In the genomic region with DNA sequence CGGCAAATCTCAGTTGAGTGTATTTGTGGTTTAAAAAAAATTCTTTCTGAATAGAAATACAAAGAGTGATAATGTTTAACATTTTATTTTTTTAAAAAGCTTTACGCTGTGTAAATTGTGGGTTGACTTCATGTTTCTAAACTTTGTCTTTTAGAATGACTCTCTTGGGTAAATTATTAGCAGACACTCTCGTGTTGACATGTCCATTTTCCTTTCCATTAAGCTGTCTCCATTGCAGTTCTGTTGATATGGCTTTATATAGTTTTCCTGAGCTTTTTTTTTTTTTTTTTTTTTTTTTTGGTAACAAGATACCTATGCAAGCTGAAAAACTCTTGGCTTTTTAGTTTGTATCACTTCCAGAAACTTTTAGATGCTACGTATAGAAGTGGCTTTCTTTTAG, we compare ENCODE assay signal across 25 cellular contexts.
"Had no signal": no experiment of that assay in that cellular context is flagged by ENCODE, and none has a peak within 500 bp of the region (broad histone marks: within the 10 kb centered on the region; RNA-seq: fewer than 3 reads in every experiment).

No MANE protein-coding gene starts in this region.

- DNase-seq: cortex of kidney; effector memory CD8-positive, alpha-beta T cell; erythroblast; kidney; midbrain; naive thymus-derived CD8-positive, alpha-beta T cell; stimulated activated CD4-positive, alpha-beta T cell treated with anti-CD3 and anti-CD28 coated beads, Interleukin-12 subunit alpha, Interleukin-12 subunit beta, amount 100 ng/mL, for 4 hours; stimulated activated CD4-positive, alpha-beta T cell treated with anti-CD3 and anti-CD28 coated beads, Interleukin-1b, Interleukin-23, amount 100 ng/mL, for 48 hours; stimulated activated CD4-positive, alpha-beta T cell treated with anti-CD3 and anti-CD28 coated beads, Interleukin-4, amount 100 ng/mL, for 1 hour; stimulated activated CD8-positive, alpha-beta memory T cell treated with anti-CD3 and anti-CD28 coated beads, Interleukin-4, amount 100 ng/mL, for 48 hours; stimulated activated naive CD4-positive, alpha-beta T cell; stimulated activated naive CD8-positive, alpha-beta T cell treated with anti-CD3 and anti-CD28 coated beads, Interleukin-15, amount 100 ng/mL, for 72 hours; transverse colon; upper lobe of right lung; uterus had no signal

- ATAC-seq: effector memory CD8-positive, alpha-beta T cell; left lobe of liver; naive thymus-derived CD8-positive, alpha-beta T cell; sciatic nerve; stimulated activated naive CD8-positive, alpha-beta T cell treated with anti-CD3 and anti-CD28 coated beads, Interleukin-15, amount 100 ng/mL, for 72 hours; upper lobe of right lung had no signal

- H3K36me3 ChIP-seq: prostate gland, right atrium auricular region, suprapubic skin, transverse colon, upper lobe of right lung, uterus had no signal

- FAIRE-seq: endometrium, frontal cortex, kidney had no signal

- H3K27ac Mint-ChIP-seq: effector memory CD8-positive, alpha-beta T cell; memory B cell; naive thymus-derived CD8-positive, alpha-beta T cell had no signal

- H3K27me3 ChIP-seq: right atrium auricular region, suprapubic skin, transverse colon, upper lobe of right lung, uterus had no signal

- H3K4me3 Mint-ChIP-seq: effector memory CD8-positive, alpha-beta T cell; memory B cell; naive thymus-derived CD8-positive, alpha-beta T cell; stimulated activated naive CD8-positive, alpha-beta T cell treated with anti-CD3 and anti-CD28 coated beads, Interleukin-15, amount 100 ng/mL, for 72 hours had no signal

- H3K9me3 ChIP-seq: prostate gland, right atrium auricular region, suprapubic skin, transverse colon, upper lobe of right lung, uterus had no signal

- H3K9me3 Mint-ChIP-seq: effector memory CD8-positive, alpha-beta T cell; memory B cell; stimulated activated naive CD8-positive, alpha-beta T cell treated with anti-CD3 and anti-CD28 coated beads, Interleukin-15, amount 100 ng/mL, for 72 hours had no signal

- H3K27ac ChIP-seq: prostate gland, right atrium auricular region, suprapubic skin, transverse colon, upper lobe of right lung, uterus had no signal

- H3K27me3 Mint-ChIP-seq: naive thymus-derived CD8-positive, alpha-beta T cell; stimulated activated naive CD8-positive, alpha-beta T cell treated with anti-CD3 and anti-CD28 coated beads, Interleukin-15, amount 100 ng/mL, for 72 hours had no signal

- H3K4me3 ChIP-seq: lung, prostate gland, right atrium auricular region, smooth muscle cell, suprapubic skin, transverse colon, upper lobe of right lung, uterus had no signal

- H3K36me3 Mint-ChIP-seq: memory B cell; naive thymus-derived CD8-positive, alpha-beta T cell had no signal

- H3K4me2 ChIP-seq: smooth muscle cell had no signal
